Comparison of ENCODE assay signal across 8 cellular contexts in genomic region chr1:66253330-66253921, GRCh38.
DNase-seq lines count a peak whose midpoint lies in the region; ATAC-seq and TF ChIP-seq lines count a peak whose summit lies in the region.

No MANE protein-coding gene starts in this region.

- WGBS in right lobe of liver (ENCODE audit: insufficient coverage, low coverage, low lambda C conversion rate, missing lambda C conversion rate): 0% methylated on average over 1 of the region's 1 CpG
- 0 to 2% methylated on average over 1 of the region's 1 CpG for WGBS in aorta, 2 donors

- peak overlapping the region; percentile 55 for H3K4me2 ChIP-seq in OCI-LY3 (ENCODE audit: low read length)

- H3K27me3 ChIP-seq in OCI-LY3 (ENCODE audit: low read depth, low read length) (no peaks in the 10 kb centered on the region), right lobe of liver (no peaks in the 10 kb centered on the region), aorta (ENCODE audit: control insufficient read depth in 1 of 2, insufficient read depth in 2 of 2, low read length in 1 of 2) (no peaks in the 10 kb centered on the region)

- no peaks in the 10 kb centered on the region for H3K36me3 ChIP-seq in OCI-LY3 (replicated peaks; ENCODE audit: low read depth, low read length)
- H3K36me3 ChIP-seq in right lobe of liver: no peaks in the 10 kb centered on the region
- no peaks in the 10 kb centered on the region for H3K36me3 ChIP-seq in aorta (ENCODE audit: control insufficient read depth in 1 of 2, insufficient read depth in 2 of 2, low read length in 1 of 2)

- no peaks in the 10 kb centered on the region for H3K79me2 ChIP-seq in OCI-LY3 (ENCODE audit: low read length)

- H3K4me3 ChIP-seq in OCI-LY3 (ENCODE audit: low read length) (no peak overlapping the region), right lobe of liver (no peak overlapping the region), aorta (ENCODE audit: low read length in 2 of 2) (no peak overlapping the region)

- H3K9me3 ChIP-seq in OCI-LY3 (ENCODE audit: insufficient read depth, low read length) (no peaks in the 10 kb centered on the region), right lobe of liver (no peaks in the 10 kb centered on the region), aorta (ENCODE audit: control insufficient read depth, low read length) (no peaks in the 10 kb centered on the region)

- no peaks in the 10 kb centered on the region for H4K20me1 ChIP-seq in OCI-LY3 (ENCODE audit: insufficient read depth, low read length)

- no peak for TF ChIP-seq POLR2A in right lobe of liver (IDR thresholded peaks at IDR 0.05)

- no peak for DNase-seq in activated CD4-positive, CD25-positive, alpha-beta regulatory T cell (lab: John Stamatoyannopoulos, UW)
- DNase-seq in HS-5 (ENCODE audit: low read depth) (peak; percentile 67), cerebellum (ENCODE audit: low spot score) (peak; percentile 41), right lobe of liver (no peak), aorta (no peak)

- peak; percentile 68 to 72 for ATAC-seq in activated CD4-positive, CD25-positive, alpha-beta regulatory T cell treated with anti-CD3 and anti-CD28 coated beads, Interleukin-2, amount 50 U/mL, for 24 hours
- peak; percentile 75 for ATAC-seq in GM21576 (IDR thresholded peaks at IDR 0.05; ENCODE audit: unreplicated experiment)
- peak; percentile 93 to 96 (median 96) for ATAC-seq in right lobe of liver
- ATAC-seq in aorta (ENCODE audit: low FRiP score): peak; percentile 91

- no peak overlapping the region for H2AFZ ChIP-seq in OCI-LY3 (ENCODE audit: low read depth, low read length)

- peaks cover 92% of the 10 kb centered on the region for H3K4me1 ChIP-seq in OCI-LY3 (ENCODE audit: low read length)
- no peaks in the 10 kb centered on the region for H3K4me1 ChIP-seq in right lobe of liver
- H3K4me1 ChIP-seq in aorta (ENCODE audit: control insufficient read depth in 1 of 2, insufficient read depth in 2 of 2, low read length in 2 of 2): no peaks in the 10 kb centered on the region

- TF ChIP-seq CTCF in OCI-LY3 (IDR thresholded peaks at IDR 0.05; ENCODE audit: low read depth, low read length) (peak; percentile 73), right lobe of liver (IDR thresholded peaks at IDR 0.05) (peak; percentile 79 to 91 (median 80))

- intact Hi-C loops in right lobe of liver (cut with DNase I) (loop anchor here (5.0 to 10.0 kb wide), 2 partner anchors 194 to 391 kb away; no protein-coding TSS in a partner anchor), aorta (cut with DNase I) (loop anchor here (2.0 to 10.0 kb wide), 3 partner anchors 193 to 471 kb away; no protein-coding TSS in a partner anchor)

- H3K9ac ChIP-seq in OCI-LY3 (ENCODE audit: low read length): peak overlapping the region; percentile 57; the same call in 1 of the 2 replicates

- H3K27ac ChIP-seq in OCI-LY3 (ENCODE audit: low read length): peak overlapping the region; percentile 50
- H3K27ac ChIP-seq in right lobe of liver: no peak overlapping the region
- no peak overlapping the region for H3K27ac ChIP-seq in aorta (ENCODE audit: low read depth in 1 of 2, low read length in 2 of 2)

Comparison
In these comparisons a context has a peak if more than half of its experiments do, and no peak if none do; other contexts are left out.
1. DNase-seq: peak in HS-5 (single experiment) and cerebellum (single experiment); none in activated CD4-positive, CD25-positive, alpha-beta regulatory T cell (0 of 4), right lobe of liver (0 of 3) and aorta (0 of 2).
2. Peak in every context shown above with its lines, with median percentiles within 50 percentile points of each other: ATAC-seq.